In genomic region chr12:112122823-112123690, GRCh38 we compare ENCODE assay signal across 13 cellular contexts. TPM values are rescaled to one million over a fixed set of nuclear protein-coding genes. Genes with fewer than 3 reads are reported as not detected.
DNase-seq lines count a peak whose midpoint lies in the region; ATAC-seq, FAIRE-seq and TF ChIP-seq lines count a peak whose summit lies in the region.
"Had no signal": no experiment of that assay in that cellular context is flagged by ENCODE, and none has a peak within 500 bp of the region (broad histone marks: within the 10 kb centered on the region; RNA-seq: fewer than 3 reads in every experiment).

No MANE protein-coding gene starts in this region.

- H3K4me1 ChIP-seq in PC-9 (replicated peaks; ENCODE audit: insufficient read depth) (peaks cover 72% of the 10 kb centered on the region), rectal smooth muscle tissue (ENCODE audit: control insufficient read depth, insufficient read depth, low read length) (peaks cover 16% of the 10 kb centered on the region)

- peak overlapping the region; percentile 12; the same call in 1 of the 2 replicates for H3K4me3 ChIP-seq in PC-9
- no peak overlapping the region for H3K4me3 ChIP-seq in rectal smooth muscle tissue (ENCODE audit: low read length)

- intact Hi-C loops in PC-9 (cut with micrococcal nuclease; ENCODE audit: unreplicated experiment): loop anchor here (1.0 to 2.0 kb wide), 2 partner anchors 11 to 26 kb away; no protein-coding TSS in a partner anchor
- intact Hi-C loops in activated CD8-positive, alpha-beta T cell treated with anti-CD3 and anti-CD28 coated beads for 36 hours (cut with micrococcal nuclease): no loop called here

- H3K9me3 ChIP-seq in PC-9 (ENCODE audit: insufficient read depth, low read depth): no peaks in the 10 kb centered on the region

- peak; percentile 78 for DNase-seq in ELR (ENCODE audit: low read depth)
- peak in 1 of 2 experiments; percentile 83 for DNase-seq in PC-9
- DNase-seq in fibroblast of gingiva (ENCODE audit: low read depth): peak; percentile 92
- no peak for DNase-seq in stimulated activated CD4-positive, alpha-beta T cell treated with anti-CD3 and anti-CD28 coated beads, Interleukin-2, amount 100 ng/mL, for 24 hours
- DNase-seq in RCC 7860 (ENCODE audit: low spot score): no peak
- no peak for DNase-seq in superior temporal gyrus (ENCODE audit: extremely low spot score)
- no peak for DNase-seq in activated CD8-positive, alpha-beta T cell treated with anti-CD3 and anti-CD28 coated beads for 36 hours
- DNase-seq: activated naive CD4-positive, alpha-beta T cell; glutamatergic neuron; NCI-H1436; nucleus accumbens had no signal

- H3K27me3 Mint-ChIP-seq in activated CD8-positive, alpha-beta T cell treated with anti-CD3 and anti-CD28 coated beads for 36 hours: no peaks in the 10 kb centered on the region
- H3K27me3 Mint-ChIP-seq: stimulated activated memory B cell treated with anti-CD40 and anti-IgM and Interleukin-4, amounts not matched to agents 10 μg/mL and 1 μg/mL and 100 μg/mL, for 72 hours had no signal

- H3K27ac Mint-ChIP-seq in activated CD8-positive, alpha-beta T cell treated with anti-CD3 and anti-CD28 coated beads for 36 hours: no peak overlapping the region
- H3K27ac Mint-ChIP-seq: stimulated activated memory B cell treated with anti-CD40 and anti-IgM and Interleukin-4, amounts not matched to agents 10 μg/mL and 1 μg/mL and 100 μg/mL, for 72 hours had no signal

- TF ChIP-seq CTCF in PC-9 (conservative IDR thresholded peaks at IDR 0.05): no peak
- no peak for TF ChIP-seq CTCF in activated CD8-positive, alpha-beta T cell treated with anti-CD3 and anti-CD28 coated beads for 36 hours (IDR thresholded peaks at IDR 0.05)

- POLR2A ChIA-PET in PC-9 (lab: Charles Lee; ENCODE audit: unreplicated experiment): interaction anchor here (0.5 to 0.6 kb wide), 2 partner anchors 42 to 264 kb away, joined by 3 to 4 read pairs; no protein-coding TSS in a partner anchor
- POLR2A ChIA-PET in activated CD8-positive, alpha-beta T cell treated with anti-CD3 and anti-CD28 coated beads for 36 hours (lab: Charles Lee): interaction anchor here (1.0 to 8.3 kb wide), 3 partner anchors 9 to 16 kb away, joined by 4 to 117 read pairs (median 67); partner anchors contain the start of gene NAA25

- H3K27ac ChIP-seq in PC-9 (peak overlapping the region; percentile 45), rectal smooth muscle tissue (ENCODE audit: low read depth, low read length) (peak overlapping the region; percentile 84)

- H3K36me3 Mint-ChIP-seq in activated CD8-positive, alpha-beta T cell treated with anti-CD3 and anti-CD28 coated beads for 36 hours (ENCODE audit: low read depth): peaks cover 3% of the 10 kb centered on the region

- H3K36me3 ChIP-seq in PC-9 (ENCODE audit: low read depth) (no peaks in the 10 kb centered on the region), rectal smooth muscle tissue (ENCODE audit: control insufficient read depth, insufficient read depth, low read length) (no peaks in the 10 kb centered on the region)

- no peaks in the 10 kb centered on the region for H3K27me3 ChIP-seq in PC-9 (ENCODE audit: insufficient read depth, low read depth)
- H3K27me3 ChIP-seq in rectal smooth muscle tissue (ENCODE audit: control insufficient read depth, insufficient read depth, low read length): no peaks in the 10 kb centered on the region

- no peaks in the 10 kb centered on the region for H4K20me1 ChIP-seq in PC-9 (ENCODE audit: insufficient read depth)

- no peaks in the 10 kb centered on the region for H3K9me3 Mint-ChIP-seq in activated CD8-positive, alpha-beta T cell treated with anti-CD3 and anti-CD28 coated beads for 36 hours
- H3K9me3 Mint-ChIP-seq: stimulated activated memory B cell treated with anti-CD40 and anti-IgM and Interleukin-4, amounts not matched to agents 10 μg/mL and 1 μg/mL and 100 μg/mL, for 72 hours had no signal

- H3F3A ChIP-seq in PC-9 (ENCODE audit: insufficient read depth, low read depth): peaks cover 39% of the 10 kb centered on the region

- no peaks in the 10 kb centered on the region for H3K9me2 ChIP-seq in PC-9 (ENCODE audit: insufficient read depth)

- peaks cover 18% of the 10 kb centered on the region for H3K4me1 Mint-ChIP-seq in activated CD8-positive, alpha-beta T cell treated with anti-CD3 and anti-CD28 coated beads for 36 hours (ENCODE audit: low read depth)

- peak overlapping the region; percentile 44 for H3K4me2 ChIP-seq in PC-9

- peaks cover 26% of the 10 kb centered on the region for H3K79me2 ChIP-seq in PC-9 (ENCODE audit: low read depth)

- no peak for FAIRE-seq in RCC 7860 (lab: Jason Lieb, UNC)

- H3K4me3 Mint-ChIP-seq in activated CD8-positive, alpha-beta T cell treated with anti-CD3 and anti-CD28 coated beads for 36 hours: no peak overlapping the region
- H3K4me3 Mint-ChIP-seq: stimulated activated memory B cell treated with anti-CD40 and anti-IgM and Interleukin-4, amounts not matched to agents 10 μg/mL and 1 μg/mL and 100 μg/mL, for 72 hours had no signal

- no TSS peak for BruUV-seq in PC-9 (replicated peaks; lab: Mats Ljungman, UMichigan)

- no peak overlapping the region for H3K9ac ChIP-seq in rectal smooth muscle tissue (ENCODE audit: low read length)

- CTCF ChIA-PET in PC-9 (lab: Charles Lee): interaction anchor here (0.6 to 2.1 kb wide), 2 partner anchors 11 to 178 kb away, joined by 3 to 6 read pairs; no protein-coding TSS in a partner anchor
- CTCF ChIA-PET in activated CD8-positive, alpha-beta T cell treated with anti-CD3 and anti-CD28 coated beads for 36 hours (lab: Charles Lee): interaction anchor here (0.7 to 1.5 kb wide), 2 partner anchors 11 to 34 kb away, joined by 3 to 4 read pairs; no protein-coding TSS in a partner anchor

- no peak overlapping the region for H2AFZ ChIP-seq in PC-9

- ATAC-seq in activated CD8-positive, alpha-beta T cell treated with anti-CD3 and anti-CD28 coated beads for 36 hours: no peak
- ATAC-seq: stimulated activated memory B cell treated with anti-CD40 and anti-IgM and Interleukin-4, amounts not matched to agents 10 μg/mL and 1 μg/mL and 100 μg/mL, for 72 hours had no signal

RNA-seq across cellular contexts. Expression of gene TRAFD1, which starts 2.3 kb away (rescaled TPM):
- 34.1 and 38.7 TPM in 2 replicates for total RNA-seq in PC-9 (2021)
- 10 to 100 TPM; 34.6 to 35.8 TPM for total RNA-seq in activated CD8-positive, alpha-beta T cell treated with anti-CD3 and anti-CD28 coated beads for 36 hours

RNA-seq across cellular contexts. Expression of gene NAA25, which starts 14.5 kb away (rescaled TPM):
- 29.5 and 37.0 TPM in 2 replicates for total RNA-seq in PC-9 (2021)
- 10 to 100 TPM; 46.0 to 48.3 TPM for total RNA-seq in activated CD8-positive, alpha-beta T cell treated with anti-CD3 and anti-CD28 coated beads for 36 hours

Comparison
In these comparisons a context has a peak if more than half of its experiments do, and no peak if none do; other contexts are left out.
1. DNase-seq: peak in ELR (single experiment) and fibroblast of gingiva (single experiment); none in stimulated activated CD4-positive, alpha-beta T cell treated with anti-CD3 and anti-CD28 coated beads, Interleukin-2, amount 100 ng/mL, for 24 hours (0 of 2), RCC 7860 (single experiment), superior temporal gyrus (single experiment) and activated CD8-positive, alpha-beta T cell treated with anti-CD3 and anti-CD28 coated beads for 36 hours (single experiment).